ENCODE assay signal across 9 cellular contexts in genomic region chr15:45129651-45130129, GRCh38. TPM values are rescaled to one million over a fixed set of nuclear protein-coding genes. Genes with fewer than 3 reads are reported as not detected.
DNase-seq lines count a peak whose midpoint lies in the region; ATAC-seq and TF ChIP-seq lines count a peak whose summit lies in the region.
"Had no signal": no experiment of that assay in that cellular context is flagged by ENCODE, and none has a peak within 500 bp of the region (broad histone marks: within the 10 kb centered on the region; RNA-seq: fewer than 3 reads in every experiment).

Gene DUOX1, plus strand, starts transcription at chr15:45129994. Its CDS starts 1,973 bp downstream, at chr15:45131967.
A gene with protein sequence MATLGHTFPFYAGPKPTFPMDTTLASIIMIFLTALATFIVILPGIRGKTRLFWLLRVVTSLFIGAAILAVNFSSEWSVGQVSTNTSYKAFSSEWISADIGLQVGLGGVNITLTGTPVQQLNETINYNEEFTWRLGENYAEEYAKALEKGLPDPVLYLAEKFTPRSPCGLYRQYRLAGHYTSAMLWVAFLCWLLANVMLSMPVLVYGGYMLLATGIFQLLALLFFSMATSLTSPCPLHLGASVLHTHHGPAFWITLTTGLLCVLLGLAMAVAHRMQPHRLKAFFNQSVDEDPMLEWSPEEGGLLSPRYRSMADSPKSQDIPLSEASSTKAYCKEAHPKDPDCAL (minus strand): TSS chr15:45129879. CDS start chr15:45123014, 6,865 bp downstream.

- no peaks in the 10 kb centered on the region for H3K36me3 ChIP-seq in MM.1S (replicated peaks; ENCODE audit: insufficient read depth, low read length)
- H3K36me3 ChIP-seq: MG63 had no signal

- H3K4me1 Mint-ChIP-seq in activated naive CD8-positive, alpha-beta T cell treated with anti-CD3 and anti-CD28 coated beads, Interleukin-2, amount 10 ng/mL, durations not matched to agents 7 days and 5 days = peaks cover 3% of the 10 kb centered on the region

- no peak within 1 kb of the TSS for H3K9ac ChIP-seq in MM.1S (ENCODE audit: low read length)

- H3K4me1 ChIP-seq in MM.1S (ENCODE audit: low read length) = 0 out of 2 replicates have a peak, but pooled peaks cover under 1% of the 10 kb centered on the region

- H3K36me3 Mint-ChIP-seq in activated naive CD8-positive, alpha-beta T cell treated with anti-CD3 and anti-CD28 coated beads, Interleukin-2, amount 10 ng/mL, durations not matched to agents 7 days and 5 days = no peaks in the 10 kb centered on the region

- POLR2A ChIA-PET in activated naive CD8-positive, alpha-beta T cell treated with anti-CD3 and anti-CD28 coated beads, Interleukin-2, amount 10 ng/mL, durations not matched to agents 7 days and 5 days (lab: Charles Lee) = no interaction called here

- no peaks in the 10 kb centered on the region for H3K9me3 ChIP-seq in MM.1S (replicated peaks; ENCODE audit: insufficient read depth, low read length)
- H3K9me3 ChIP-seq: MG63 had no signal

- H3K79me2 ChIP-seq in MM.1S (ENCODE audit: low read length) = no peaks in the 10 kb centered on the region

- peak; percentile 78 for ATAC-seq in activated naive CD8-positive, alpha-beta T cell treated with anti-CD3 and anti-CD28 coated beads, Interleukin-2, amount 10 ng/mL, durations not matched to agents 7 days and 5 days (ENCODE audit: low read depth)
- no peak for ATAC-seq in GM21825 (IDR thresholded peaks at IDR 0.05; ENCODE audit: unreplicated experiment)

- no peak within 1 kb of the TSS for H2AFZ ChIP-seq in MM.1S (ENCODE audit: low read length)

- no peak within 1 kb of the TSS for H3K27ac Mint-ChIP-seq in activated naive CD8-positive, alpha-beta T cell treated with anti-CD3 and anti-CD28 coated beads, Interleukin-2, amount 10 ng/mL, durations not matched to agents 7 days and 5 days

- no peak within 1 kb of the TSS for H3K4me3 ChIP-seq in MM.1S (ENCODE audit: low read length)
- H3K4me3 ChIP-seq: MG63 had no signal

- H3K9me2 ChIP-seq in MM.1S (replicated peaks; ENCODE audit: insufficient read depth, low read length) = no peaks in the 10 kb centered on the region

- TF ChIP-seq CTCF in MM.1S (IDR thresholded peaks at IDR 0.05; ENCODE audit: low read length) = no peak

- H3F3A ChIP-seq in MM.1S (ENCODE audit: insufficient read depth, low read length) = no peaks in the 10 kb centered on the region

- H3K27me3 Mint-ChIP-seq in activated naive CD8-positive, alpha-beta T cell treated with anti-CD3 and anti-CD28 coated beads, Interleukin-2, amount 10 ng/mL, durations not matched to agents 7 days and 5 days = peaks cover 67% of the 10 kb centered on the region

- H3K9me3 Mint-ChIP-seq in activated naive CD8-positive, alpha-beta T cell treated with anti-CD3 and anti-CD28 coated beads, Interleukin-2, amount 10 ng/mL, durations not matched to agents 7 days and 5 days = no peaks in the 10 kb centered on the region

- H3K27ac ChIP-seq in MM.1S (ENCODE audit: low read length) = no peak within 1 kb of the TSS

- DNase-seq in MM.1S (peak; percentile 9), iPS-NIHi11 (ENCODE audit: low spot score) (peak; percentile 80), NCI-H2081 treated with DMSO at 0.1 percent for 48 hours (lab: John Stamatoyannopoulos, UW) (no peak), glomerular visceral epithelial cell (ENCODE audit: extremely low spot score) (no peak), SIG-M5 treated with dmso at 0.1 percent for 504 hours (lab: John Stamatoyannopoulos, UW; ENCODE audit: unreplicated experiment) (no peak)
- peak; percentile 55 for DNase-seq in activated naive CD8-positive, alpha-beta T cell treated with anti-CD3 and anti-CD28 coated beads, Interleukin-2, amount 10 ng/mL, durations not matched to agents 7 days and 5 days
- DNase-seq in stimulated activated CD4-positive, alpha-beta T cell treated with anti-CD3 and anti-CD28 coated beads, Interleukin-4, amount 100 ng/mL, for 1 hour = peak; percentile 44
- DNase-seq: MG63 had no signal

- no peaks in the 10 kb centered on the region; the same call in 1 of the 2 replicates for H4K20me1 ChIP-seq in MM.1S (ENCODE audit: insufficient read depth, low read length)

- H3K4me2 ChIP-seq in MM.1S (ENCODE audit: low read depth, low read length) = no peak within 1 kb of the TSS

- H3K4me3 Mint-ChIP-seq in activated naive CD8-positive, alpha-beta T cell treated with anti-CD3 and anti-CD28 coated beads, Interleukin-2, amount 10 ng/mL, durations not matched to agents 7 days and 5 days = peak within 1 kb of the TSS; percentile 2

- peaks cover 26% of the 10 kb centered on the region; the same call in 1 of the 2 replicates for H3K27me3 ChIP-seq in MM.1S (replicated peaks; ENCODE audit: insufficient read depth, low read length)

RNA-seq across cellular contexts. Expression of gene DUOX1, which starts in this region (rescaled TPM):
- not detected for total RNA-seq in activated naive CD8-positive, alpha-beta T cell treated with anti-CD3 and anti-CD28 coated beads, Interleukin-2, amount 10 ng/mL, durations not matched to agents 7 days and 5 days

RNA-seq across cellular contexts. Expression of the second gene that starts in this region (rescaled TPM):
- total RNA-seq in activated naive CD8-positive, alpha-beta T cell treated with anti-CD3 and anti-CD28 coated beads, Interleukin-2, amount 10 ng/mL, durations not matched to agents 7 days and 5 days = under 1 TPM in 1 of 2 experiments, not detected in 1; 0.68 TPM

Comparison
In these comparisons a context has a peak if more than half of its experiments do, and no peak if none do; other contexts are left out.
1. Peak in DNase-seq and ATAC-seq in activated naive CD8-positive, alpha-beta T cell treated with anti-CD3 and anti-CD28 coated beads, Interleukin-2, amount 10 ng/mL, durations not matched to agents 7 days and 5 days; RNA of the genes that start here not detected or under 1 TPM.
2. DNase-seq: peak in MM.1S (single experiment), iPS-NIHi11 (single experiment) and stimulated activated CD4-positive, alpha-beta T cell treated with anti-CD3 and anti-CD28 coated beads, Interleukin-4, amount 100 ng/mL, for 1 hour (single experiment); none in NCI-H2081 treated with DMSO at 0.1 percent for 48 hours (single experiment), glomerular visceral epithelial cell (single experiment) and SIG-M5 treated with dmso at 0.1 percent for 504 hours (single experiment).